Comparison of ENCODE assay signal across 6 cellular contexts in genomic region chr10:129321727-129322126, GRCh38.
"Had no signal": no experiment of that assay in that cellular context is flagged by ENCODE, and none has a peak within 500 bp of the region (broad histone marks: within the 10 kb centered on the region; RNA-seq: fewer than 3 reads in every experiment).

No MANE protein-coding gene starts in this region.

- H3K4me3 ChIP-seq: K562 had no signal

- H3K27ac ChIP-seq: HL-60, KMS-11 had no signal

- ATAC-seq: HepG2, K562 had no signal

- DNase-seq: KBM-7, KG1 had no signal

- H3K9ac ChIP-seq: KMS-11 had no signal

- H3K4me2 ChIP-seq: KMS-11 had no signal
